Comparison of ENCODE assay signal across 1 cellular context in the genomic region with DNA sequence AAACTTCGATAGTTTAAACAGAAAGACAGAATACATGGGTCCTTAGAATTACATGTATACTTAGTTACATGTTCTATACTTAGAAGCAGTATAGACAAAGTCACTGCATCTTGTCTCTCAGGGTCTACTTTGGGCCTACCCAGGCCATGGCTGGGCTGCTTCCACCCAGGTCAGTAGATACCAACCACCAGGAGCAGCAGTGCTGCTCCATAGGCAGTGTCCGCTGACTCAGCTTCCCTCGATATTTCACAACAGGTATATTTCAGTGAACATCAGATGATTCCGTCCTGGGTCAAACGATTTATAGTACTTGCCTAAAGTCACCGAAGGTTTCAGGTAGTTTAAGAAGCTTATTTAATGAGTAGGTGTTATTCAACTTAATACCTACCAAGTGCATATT.
A peak's percentile ranks its signal among the peaks of the same experiment; 100 is the strongest.
TF ChIP-seq lines count a peak whose summit lies in the region.

No MANE protein-coding gene starts in this region.

TF ChIP-seq in H1, 55 proteins besides CTCF, POLR2A, EP300 and RAD21:
- no peak for TF ChIP-seq JUND (IDR thresholded peaks at IDR 0.05; ENCODE audit: low read length)
- TF ChIP-seq, protein P1, sequence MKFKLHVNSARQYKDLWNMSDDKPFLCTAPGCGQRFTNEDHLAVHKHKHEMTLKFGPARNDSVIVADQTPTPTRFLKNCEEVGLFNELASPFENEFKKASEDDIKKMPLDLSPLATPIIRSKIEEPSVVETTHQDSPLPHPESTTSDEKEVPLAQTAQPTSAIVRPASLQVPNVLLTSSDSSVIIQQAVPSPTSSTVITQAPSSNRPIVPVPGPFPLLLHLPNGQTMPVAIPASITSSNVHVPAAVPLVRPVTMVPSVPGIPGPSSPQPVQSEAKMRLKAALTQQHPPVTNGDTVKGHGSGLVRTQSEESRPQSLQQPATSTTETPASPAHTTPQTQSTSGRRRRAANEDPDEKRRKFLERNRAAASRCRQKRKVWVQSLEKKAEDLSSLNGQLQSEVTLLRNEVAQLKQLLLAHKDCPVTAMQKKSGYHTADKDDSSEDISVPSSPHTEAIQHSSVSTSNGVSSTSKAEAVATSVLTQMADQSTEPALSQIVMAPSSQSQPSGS (IDR thresholded peaks at IDR 0.05; ENCODE audit: low read length): no peak
- TF ChIP-seq, protein P2, sequence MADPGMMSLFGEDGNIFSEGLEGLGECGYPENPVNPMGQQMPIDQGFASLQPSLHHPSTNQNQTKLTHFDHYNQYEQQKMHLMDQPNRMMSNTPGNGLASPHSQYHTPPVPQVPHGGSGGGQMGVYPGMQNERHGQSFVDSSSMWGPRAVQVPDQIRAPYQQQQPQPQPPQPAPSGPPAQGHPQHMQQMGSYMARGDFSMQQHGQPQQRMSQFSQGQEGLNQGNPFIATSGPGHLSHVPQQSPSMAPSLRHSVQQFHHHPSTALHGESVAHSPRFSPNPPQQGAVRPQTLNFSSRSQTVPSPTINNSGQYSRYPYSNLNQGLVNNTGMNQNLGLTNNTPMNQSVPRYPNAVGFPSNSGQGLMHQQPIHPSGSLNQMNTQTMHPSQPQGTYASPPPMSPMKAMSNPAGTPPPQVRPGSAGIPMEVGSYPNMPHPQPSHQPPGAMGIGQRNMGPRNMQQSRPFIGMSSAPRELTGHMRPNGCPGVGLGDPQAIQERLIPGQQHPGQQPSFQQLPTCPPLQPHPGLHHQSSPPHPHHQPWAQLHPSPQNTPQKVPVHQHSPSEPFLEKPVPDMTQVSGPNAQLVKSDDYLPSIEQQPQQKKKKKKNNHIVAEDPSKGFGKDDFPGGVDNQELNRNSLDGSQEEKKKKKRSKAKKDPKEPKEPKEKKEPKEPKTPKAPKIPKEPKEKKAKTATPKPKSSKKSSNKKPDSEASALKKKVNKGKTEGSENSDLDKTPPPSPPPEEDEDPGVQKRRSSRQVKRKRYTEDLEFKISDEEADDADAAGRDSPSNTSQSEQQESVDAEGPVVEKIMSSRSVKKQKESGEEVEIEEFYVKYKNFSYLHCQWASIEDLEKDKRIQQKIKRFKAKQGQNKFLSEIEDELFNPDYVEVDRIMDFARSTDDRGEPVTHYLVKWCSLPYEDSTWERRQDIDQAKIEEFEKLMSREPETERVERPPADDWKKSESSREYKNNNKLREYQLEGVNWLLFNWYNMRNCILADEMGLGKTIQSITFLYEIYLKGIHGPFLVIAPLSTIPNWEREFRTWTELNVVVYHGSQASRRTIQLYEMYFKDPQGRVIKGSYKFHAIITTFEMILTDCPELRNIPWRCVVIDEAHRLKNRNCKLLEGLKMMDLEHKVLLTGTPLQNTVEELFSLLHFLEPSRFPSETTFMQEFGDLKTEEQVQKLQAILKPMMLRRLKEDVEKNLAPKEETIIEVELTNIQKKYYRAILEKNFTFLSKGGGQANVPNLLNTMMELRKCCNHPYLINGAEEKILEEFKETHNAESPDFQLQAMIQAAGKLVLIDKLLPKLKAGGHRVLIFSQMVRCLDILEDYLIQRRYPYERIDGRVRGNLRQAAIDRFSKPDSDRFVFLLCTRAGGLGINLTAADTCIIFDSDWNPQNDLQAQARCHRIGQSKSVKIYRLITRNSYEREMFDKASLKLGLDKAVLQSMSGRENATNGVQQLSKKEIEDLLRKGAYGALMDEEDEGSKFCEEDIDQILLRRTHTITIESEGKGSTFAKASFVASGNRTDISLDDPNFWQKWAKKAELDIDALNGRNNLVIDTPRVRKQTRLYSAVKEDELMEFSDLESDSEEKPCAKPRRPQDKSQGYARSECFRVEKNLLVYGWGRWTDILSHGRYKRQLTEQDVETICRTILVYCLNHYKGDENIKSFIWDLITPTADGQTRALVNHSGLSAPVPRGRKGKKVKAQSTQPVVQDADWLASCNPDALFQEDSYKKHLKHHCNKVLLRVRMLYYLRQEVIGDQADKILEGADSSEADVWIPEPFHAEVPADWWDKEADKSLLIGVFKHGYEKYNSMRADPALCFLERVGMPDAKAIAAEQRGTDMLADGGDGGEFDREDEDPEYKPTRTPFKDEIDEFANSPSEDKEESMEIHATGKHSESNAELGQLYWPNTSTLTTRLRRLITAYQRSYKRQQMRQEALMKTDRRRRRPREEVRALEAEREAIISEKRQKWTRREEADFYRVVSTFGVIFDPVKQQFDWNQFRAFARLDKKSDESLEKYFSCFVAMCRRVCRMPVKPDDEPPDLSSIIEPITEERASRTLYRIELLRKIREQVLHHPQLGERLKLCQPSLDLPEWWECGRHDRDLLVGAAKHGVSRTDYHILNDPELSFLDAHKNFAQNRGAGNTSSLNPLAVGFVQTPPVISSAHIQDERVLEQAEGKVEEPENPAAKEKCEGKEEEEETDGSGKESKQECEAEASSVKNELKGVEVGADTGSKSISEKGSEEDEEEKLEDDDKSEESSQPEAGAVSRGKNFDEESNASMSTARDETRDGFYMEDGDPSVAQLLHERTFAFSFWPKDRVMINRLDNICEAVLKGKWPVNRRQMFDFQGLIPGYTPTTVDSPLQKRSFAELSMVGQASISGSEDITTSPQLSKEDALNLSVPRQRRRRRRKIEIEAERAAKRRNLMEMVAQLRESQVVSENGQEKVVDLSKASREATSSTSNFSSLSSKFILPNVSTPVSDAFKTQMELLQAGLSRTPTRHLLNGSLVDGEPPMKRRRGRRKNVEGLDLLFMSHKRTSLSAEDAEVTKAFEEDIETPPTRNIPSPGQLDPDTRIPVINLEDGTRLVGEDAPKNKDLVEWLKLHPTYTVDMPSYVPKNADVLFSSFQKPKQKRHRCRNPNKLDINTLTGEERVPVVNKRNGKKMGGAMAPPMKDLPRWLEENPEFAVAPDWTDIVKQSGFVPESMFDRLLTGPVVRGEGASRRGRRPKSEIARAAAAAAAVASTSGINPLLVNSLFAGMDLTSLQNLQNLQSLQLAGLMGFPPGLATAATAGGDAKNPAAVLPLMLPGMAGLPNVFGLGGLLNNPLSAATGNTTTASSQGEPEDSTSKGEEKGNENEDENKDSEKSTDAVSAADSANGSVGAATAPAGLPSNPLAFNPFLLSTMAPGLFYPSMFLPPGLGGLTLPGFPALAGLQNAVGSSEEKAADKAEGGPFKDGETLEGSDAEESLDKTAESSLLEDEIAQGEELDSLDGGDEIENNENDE (IDR thresholded peaks at IDR 0.05; ENCODE audit: insufficient replicate concordance, low read length): no peak
- TF ChIP-seq JUN (IDR thresholded peaks at IDR 0.05; ENCODE audit: low read depth, low read length): no peak
- 0 out of 2 replicates have a peak, but pooled peaks have one; percentile 10 for TF ChIP-seq MAFK (IDR thresholded peaks at IDR 0.05; ENCODE audit: low read depth, low read length)
- TF ChIP-seq CHD2 (IDR thresholded peaks at IDR 0.05; ENCODE audit: low read length): no peak
- TF ChIP-seq HDAC6 (IDR thresholded peaks at IDR 0.05; ENCODE audit: low read depth, low read length): no peak
- no peak for TF ChIP-seq TAF1 (IDR thresholded peaks at IDR 0.05; ENCODE audit: low read depth, low read length)
